In the genomic region with DNA sequence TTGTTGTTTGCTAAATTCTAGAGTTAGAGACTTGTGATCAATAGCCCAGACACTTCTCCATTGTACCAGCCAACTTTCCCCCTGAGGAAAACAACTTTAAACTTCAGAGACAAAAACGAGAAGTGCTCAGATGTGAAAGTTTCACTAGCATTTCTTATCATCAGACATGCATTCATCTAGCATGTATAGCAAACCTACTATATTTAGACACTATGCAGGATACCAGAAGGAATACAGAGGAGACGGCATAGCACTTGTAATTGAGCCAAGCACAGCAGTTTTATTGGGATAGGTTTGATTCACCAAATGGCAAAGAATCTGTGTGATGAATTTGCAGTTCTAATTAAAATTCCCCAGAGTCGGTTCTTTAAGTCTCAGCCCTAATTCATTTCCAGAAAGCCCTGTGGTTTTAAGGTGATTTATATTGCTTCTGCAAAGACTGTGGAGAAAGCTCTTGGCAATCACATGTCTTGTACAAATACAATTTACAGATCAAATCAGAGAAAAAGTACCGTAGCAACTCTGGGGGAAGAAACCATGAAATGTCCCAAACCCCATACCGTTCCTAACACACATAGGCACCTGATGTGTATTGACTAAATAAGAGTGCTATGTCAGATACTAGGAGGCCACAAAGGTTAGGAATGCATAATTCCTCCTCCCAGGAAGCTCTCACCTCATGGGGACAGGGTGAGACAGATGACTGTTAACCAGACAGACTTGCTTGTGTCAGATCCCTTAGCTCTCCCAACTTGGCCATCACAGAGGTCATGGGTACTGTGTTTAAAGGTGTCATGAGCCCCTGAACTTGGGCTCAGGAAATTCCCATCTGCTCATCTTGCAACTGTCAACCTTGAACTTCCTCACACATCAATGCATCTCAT, we compare ENCODE assay signal across 1 cellular context.
TF ChIP-seq lines count a peak whose summit lies in the region.

No MANE protein-coding gene starts in this region.

TF ChIP-seq in WTC11, 78 proteins besides CTCF, POLR2A, EP300 and RAD21 (continued from another document):
- TF ChIP-seq, protein P1, sequence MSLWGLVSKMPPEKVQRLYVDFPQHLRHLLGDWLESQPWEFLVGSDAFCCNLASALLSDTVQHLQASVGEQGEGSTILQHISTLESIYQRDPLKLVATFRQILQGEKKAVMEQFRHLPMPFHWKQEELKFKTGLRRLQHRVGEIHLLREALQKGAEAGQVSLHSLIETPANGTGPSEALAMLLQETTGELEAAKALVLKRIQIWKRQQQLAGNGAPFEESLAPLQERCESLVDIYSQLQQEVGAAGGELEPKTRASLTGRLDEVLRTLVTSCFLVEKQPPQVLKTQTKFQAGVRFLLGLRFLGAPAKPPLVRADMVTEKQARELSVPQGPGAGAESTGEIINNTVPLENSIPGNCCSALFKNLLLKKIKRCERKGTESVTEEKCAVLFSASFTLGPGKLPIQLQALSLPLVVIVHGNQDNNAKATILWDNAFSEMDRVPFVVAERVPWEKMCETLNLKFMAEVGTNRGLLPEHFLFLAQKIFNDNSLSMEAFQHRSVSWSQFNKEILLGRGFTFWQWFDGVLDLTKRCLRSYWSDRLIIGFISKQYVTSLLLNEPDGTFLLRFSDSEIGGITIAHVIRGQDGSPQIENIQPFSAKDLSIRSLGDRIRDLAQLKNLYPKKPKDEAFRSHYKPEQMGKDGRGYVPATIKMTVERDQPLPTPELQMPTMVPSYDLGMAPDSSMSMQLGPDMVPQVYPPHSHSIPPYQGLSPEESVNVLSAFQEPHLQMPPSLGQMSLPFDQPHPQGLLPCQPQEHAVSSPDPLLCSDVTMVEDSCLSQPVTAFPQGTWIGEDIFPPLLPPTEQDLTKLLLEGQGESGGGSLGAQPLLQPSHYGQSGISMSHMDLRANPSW (CRISPR knock-in tag; conservative IDR thresholded peaks at IDR 0.05; ENCODE audit: low read depth) = no peak
- TF ChIP-seq NFATC4 (CRISPR knock-in tag; IDR thresholded peaks at IDR 0.05) (no peak), ZNF317 (CRISPR knock-in tag; IDR thresholded peaks at IDR 0.05; ENCODE audit: borderline replicate concordance, low read depth) (no peak), SMAD3 (CRISPR knock-in tag; IDR thresholded peaks at IDR 0.05; ENCODE audit: borderline replicate concordance) (no peak)
- TF ChIP-seq, protein P2, sequence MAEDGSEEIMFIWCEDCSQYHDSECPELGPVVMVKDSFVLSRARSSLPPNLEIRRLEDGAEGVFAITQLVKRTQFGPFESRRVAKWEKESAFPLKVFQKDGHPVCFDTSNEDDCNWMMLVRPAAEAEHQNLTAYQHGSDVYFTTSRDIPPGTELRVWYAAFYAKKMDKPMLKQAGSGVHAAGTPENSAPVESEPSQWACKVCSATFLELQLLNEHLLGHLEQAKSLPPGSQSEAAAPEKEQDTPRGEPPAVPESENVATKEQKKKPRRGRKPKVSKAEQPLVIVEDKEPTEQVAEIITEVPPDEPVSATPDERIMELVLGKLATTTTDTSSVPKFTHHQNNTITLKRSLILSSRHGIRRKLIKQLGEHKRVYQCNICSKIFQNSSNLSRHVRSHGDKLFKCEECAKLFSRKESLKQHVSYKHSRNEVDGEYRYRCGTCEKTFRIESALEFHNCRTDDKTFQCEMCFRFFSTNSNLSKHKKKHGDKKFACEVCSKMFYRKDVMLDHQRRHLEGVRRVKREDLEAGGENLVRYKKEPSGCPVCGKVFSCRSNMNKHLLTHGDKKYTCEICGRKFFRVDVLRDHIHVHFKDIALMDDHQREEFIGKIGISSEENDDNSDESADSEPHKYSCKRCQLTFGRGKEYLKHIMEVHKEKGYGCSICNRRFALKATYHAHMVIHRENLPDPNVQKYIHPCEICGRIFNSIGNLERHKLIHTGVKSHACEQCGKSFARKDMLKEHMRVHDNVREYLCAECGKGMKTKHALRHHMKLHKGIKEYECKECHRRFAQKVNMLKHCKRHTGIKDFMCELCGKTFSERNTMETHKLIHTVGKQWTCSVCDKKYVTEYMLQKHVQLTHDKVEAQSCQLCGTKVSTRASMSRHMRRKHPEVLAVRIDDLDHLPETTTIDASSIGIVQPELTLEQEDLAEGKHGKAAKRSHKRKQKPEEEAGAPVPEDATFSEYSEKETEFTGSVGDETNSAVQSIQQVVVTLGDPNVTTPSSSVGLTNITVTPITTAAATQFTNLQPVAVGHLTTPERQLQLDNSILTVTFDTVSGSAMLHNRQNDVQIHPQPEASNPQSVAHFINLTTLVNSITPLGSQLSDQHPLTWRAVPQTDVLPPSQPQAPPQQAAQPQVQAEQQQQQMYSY (CRISPR knock-in tag; IDR thresholded peaks at IDR 0.05) = no peak
